15 cellular contexts compared by ENCODE assay signal in genomic region chr6:154245542-154245941, GRCh38.
A peak's percentile ranks its signal among the peaks of the same experiment; 100 is the strongest.
DNase-seq lines count a peak whose midpoint lies in the region; ATAC-seq and TF ChIP-seq lines count a peak whose summit lies in the region.
"Had no signal": no experiment of that assay in that cellular context is flagged by ENCODE, and none has a peak within 500 bp of the region (broad histone marks: within the 10 kb centered on the region; RNA-seq: fewer than 3 reads in every experiment).

No MANE protein-coding gene starts in this region.

- H3K4me1 ChIP-seq in GM23338 (ENCODE audit: insufficient read depth) = peaks cover 36% of the 10 kb centered on the region
- H3K4me1 ChIP-seq in naive thymus-derived CD4-positive, alpha-beta T cell (ENCODE audit: control insufficient read depth in 2 of 2, insufficient read depth in 2 of 2, low read length in 2 of 2) = peaks cover 50 to 54% of the 10 kb centered on the region in 2 donors
- H3K4me1 ChIP-seq: gastrocnemius medialis had no signal

- DNase-seq in CD4-positive, alpha-beta T cell = no peak
- no peak for DNase-seq in GM23338 (ENCODE audit: low spot score)
- DNase-seq in activated naive CD8-positive, alpha-beta T cell treated with anti-CD3 and anti-CD28 coated beads, Interleukin-2, amount 50 U/mL, for 24 hours = no peak
- no peak for DNase-seq in naive thymus-derived CD4-positive, alpha-beta T cell
- no peak for DNase-seq in left lobe of liver (ENCODE audit: low spot score)
- DNase-seq in DMS 273 (lab: John Stamatoyannopoulos, UW; ENCODE audit: unreplicated experiment) = no peak
- DNase-seq: activated CD8-positive, alpha-beta memory T cell treated with anti-CD3 and anti-CD28 coated beads, Interleukin-2, amount 50 U/mL, for 4 hours; gastrocnemius medialis; mesenchymal stem cell; NCI-H226 had no signal

- no peaks in the 10 kb centered on the region for H3K9me3 ChIP-seq in CD4-positive, alpha-beta T cell (ENCODE audit: control insufficient read depth, low read length)
- no peaks in the 10 kb centered on the region for H3K9me3 ChIP-seq in naive thymus-derived CD4-positive, alpha-beta T cell (ENCODE audit: control insufficient read depth in 2 of 3, low read length in 3 of 3)
- H3K9me3 ChIP-seq: gastrocnemius medialis, thoracic aorta had no signal

- H3K4me1 Mint-ChIP-seq in CD4-positive, alpha-beta T cell (ENCODE audit: low read depth) = peaks cover 90% of the 10 kb centered on the region
- H3K4me1 Mint-ChIP-seq in GM23338 = peaks cover 64% of the 10 kb centered on the region
- peaks cover 89% of the 10 kb centered on the region for H3K4me1 Mint-ChIP-seq in activated naive CD8-positive, alpha-beta T cell treated with anti-CD3 and anti-CD28 coated beads, Interleukin-2, amount 50 U/mL, for 24 hours
- peaks cover 58 to 78% (median 74%) of the 10 kb centered on the region in 7 donors for H3K4me1 Mint-ChIP-seq in naive thymus-derived CD4-positive, alpha-beta T cell

- H3K27ac ChIP-seq in CD4-positive, alpha-beta T cell (ENCODE audit: low read depth, low read length) = peak overlapping the region; percentile 75
- no peak overlapping the region for H3K27ac ChIP-seq in GM23338 (ENCODE audit: low read depth)
- H3K27ac ChIP-seq in naive thymus-derived CD4-positive, alpha-beta T cell (ENCODE audit: low read depth, low read length) = peak overlapping the region; percentile 81
- H3K27ac ChIP-seq: gastrocnemius medialis, parathyroid adenoma, thoracic aorta had no signal

- ATAC-seq in CD4-positive, alpha-beta T cell (ENCODE audit: poor library complexity) = peak; percentile 9
- peak; percentile 19; the same call in 1 of the 3 replicates for ATAC-seq in GM23338
- ATAC-seq in activated naive CD8-positive, alpha-beta T cell treated with anti-CD3 and anti-CD28 coated beads, Interleukin-2, amount 50 U/mL, for 24 hours = no peak
- ATAC-seq in naive thymus-derived CD4-positive, alpha-beta T cell = peak; percentile 7
- no peak for ATAC-seq in HG03196 (IDR thresholded peaks at IDR 0.05; ENCODE audit: unreplicated experiment)
- ATAC-seq in left lobe of liver = no peak
- ATAC-seq in GM21619 (IDR thresholded peaks at IDR 0.05; ENCODE audit: unreplicated experiment) = no peak
- ATAC-seq: gastrocnemius medialis had no signal

- no peaks in the 10 kb centered on the region for H3K27me3 Mint-ChIP-seq in CD4-positive, alpha-beta T cell
- H3K27me3 Mint-ChIP-seq in GM23338 (ENCODE audit: insufficient read depth, low read depth, poor library complexity) = no peaks in the 10 kb centered on the region
- H3K27me3 Mint-ChIP-seq in activated naive CD8-positive, alpha-beta T cell treated with anti-CD3 and anti-CD28 coated beads, Interleukin-2, amount 50 U/mL, for 24 hours = no peaks in the 10 kb centered on the region
- H3K27me3 Mint-ChIP-seq in naive thymus-derived CD4-positive, alpha-beta T cell = peaks cover 0 to 6% (median 0%) of the 10 kb centered on the region in 5 donors

- H3K27me3 ChIP-seq in CD4-positive, alpha-beta T cell (ENCODE audit: control insufficient read depth, insufficient read depth, low read length) = no peaks in the 10 kb centered on the region
- no peaks in the 10 kb centered on the region for H3K27me3 ChIP-seq in GM23338 (ENCODE audit: insufficient read depth)
- no peaks in the 10 kb centered on the region for H3K27me3 ChIP-seq in naive thymus-derived CD4-positive, alpha-beta T cell (ENCODE audit: control insufficient read depth in 2 of 2, insufficient read depth in 2 of 2, low read length in 2 of 2)
- H3K27me3 ChIP-seq: gastrocnemius medialis had no signal

- H3K27ac Mint-ChIP-seq in CD4-positive, alpha-beta T cell = peak overlapping the region; percentile 93
- no peak overlapping the region for H3K27ac Mint-ChIP-seq in GM23338
- H3K27ac Mint-ChIP-seq in activated naive CD8-positive, alpha-beta T cell treated with anti-CD3 and anti-CD28 coated beads, Interleukin-2, amount 50 U/mL, for 24 hours = peak overlapping the region; percentile 92
- peak overlapping the region; percentile 90 to 97 (median 96) for H3K27ac Mint-ChIP-seq in naive thymus-derived CD4-positive, alpha-beta T cell
- H3K27ac Mint-ChIP-seq: B cell had no signal

- intact Hi-C loops in CD4-positive, alpha-beta T cell (cut with DNase I, micrococcal nuclease) = loop anchor here in 1 of 2 experiments (2.0 kb wide), 1 partner anchor 15 kb away; no protein-coding TSS in a partner anchor
- intact Hi-C loops in naive thymus-derived CD4-positive, alpha-beta T cell (cut with micrococcal nuclease) = loop anchor here in 1 of 2 donors (5.0 to 10.0 kb wide), 5 partner anchors 487 to 1941 kb away; partner anchors contain the start of genes MTRF1L and SCAF8

- TF ChIP-seq CTCF in CD4-positive, alpha-beta T cell (IDR thresholded peaks at IDR 0.05) = no peak
- TF ChIP-seq CTCF in GM23338 (conservative IDR thresholded peaks at IDR 0.05; ENCODE audit: low read depth in 2 of 2) = no peak

- peaks cover 72% of the 10 kb centered on the region for H3K36me3 Mint-ChIP-seq in CD4-positive, alpha-beta T cell (ENCODE audit: low read depth)
- H3K36me3 Mint-ChIP-seq in GM23338 (ENCODE audit: low read depth) = no peaks in the 10 kb centered on the region
- peaks cover 15% of the 10 kb centered on the region for H3K36me3 Mint-ChIP-seq in activated naive CD8-positive, alpha-beta T cell treated with anti-CD3 and anti-CD28 coated beads, Interleukin-2, amount 50 U/mL, for 24 hours (ENCODE audit: low read depth)
- peaks cover 28 to 58% (median 46%) of the 10 kb centered on the region in 5 donors for H3K36me3 Mint-ChIP-seq in naive thymus-derived CD4-positive, alpha-beta T cell

- H3K36me3 ChIP-seq in GM23338 (ENCODE audit: insufficient read depth) = no peaks in the 10 kb centered on the region
- peaks cover 0 to 7% (median 0%) of the 10 kb centered on the region in 3 experiments for H3K36me3 ChIP-seq in naive thymus-derived CD4-positive, alpha-beta T cell (ENCODE audit: control insufficient read depth in 2 of 3, insufficient read depth in 3 of 3, low read length in 3 of 3)
- H3K36me3 ChIP-seq: gastrocnemius medialis, thoracic aorta had no signal

- no peaks in the 10 kb centered on the region for H4K20me1 ChIP-seq in GM23338 (replicated peaks; ENCODE audit: insufficient read depth)

- H3F3A ChIP-seq in GM23338 (replicated peaks; ENCODE audit: low read depth) = no peaks in the 10 kb centered on the region

- H3K4me3 Mint-ChIP-seq in CD4-positive, alpha-beta T cell = peak overlapping the region; percentile 95
- H3K4me3 Mint-ChIP-seq in GM23338 = no peak overlapping the region
- H3K4me3 Mint-ChIP-seq in activated naive CD8-positive, alpha-beta T cell treated with anti-CD3 and anti-CD28 coated beads, Interleukin-2, amount 50 U/mL, for 24 hours = peak overlapping the region; percentile 90
- peak overlapping the region; percentile 84 to 100 (median 96) for H3K4me3 Mint-ChIP-seq in naive thymus-derived CD4-positive, alpha-beta T cell
- H3K4me3 Mint-ChIP-seq: B cell had no signal

- H3K9me2 ChIP-seq in GM23338 (ENCODE audit: insufficient read depth) = no peaks in the 10 kb centered on the region

- POLR2A ChIA-PET in CD4-positive, alpha-beta T cell (lab: Charles Lee) = interaction anchor here (0.6 to 3.1 kb wide), 8 partner anchors 9 to 89 kb away, joined by 3 to 15 read pairs (median 6); no protein-coding TSS in a partner anchor
- POLR2A ChIA-PET in naive thymus-derived CD4-positive, alpha-beta T cell (lab: Charles Lee) = interaction anchor here (0.7 to 5.8 kb wide), 9 partner anchors 10 to 728 kb away, joined by 3 to 49 read pairs (median 7); no protein-coding TSS in a partner anchor

- H3K9me3 Mint-ChIP-seq in CD4-positive, alpha-beta T cell = no peaks in the 10 kb centered on the region
- no peaks in the 10 kb centered on the region for H3K9me3 Mint-ChIP-seq in GM23338
- peaks cover 9% of the 10 kb centered on the region for H3K9me3 Mint-ChIP-seq in activated naive CD8-positive, alpha-beta T cell treated with anti-CD3 and anti-CD28 coated beads, Interleukin-2, amount 50 U/mL, for 24 hours
- H3K9me3 Mint-ChIP-seq in naive thymus-derived CD4-positive, alpha-beta T cell = peaks cover 0 to 7% (median 0%) of the 10 kb centered on the region in 11 donors

- H3K4me2 ChIP-seq in GM23338 = 0 out of 2 replicates have a peak overlapping the region, but pooled peaks have one; percentile 67

- H3K4me3 ChIP-seq in GM23338 = no peak overlapping the region
- peak overlapping the region; percentile 62 for H3K4me3 ChIP-seq in naive thymus-derived CD4-positive, alpha-beta T cell (ENCODE audit: low read length)
- H3K4me3 ChIP-seq: gastrocnemius medialis had no signal

- CTCF ChIA-PET in CD4-positive, alpha-beta T cell (lab: Charles Lee) = interaction anchor here (2.3 kb wide), 1 partner anchor 88 kb away, joined by 6 read pairs; no protein-coding TSS in a partner anchor
- CTCF ChIA-PET in naive thymus-derived CD4-positive, alpha-beta T cell (lab: Charles Lee) = interaction anchor here (1.7 to 5.2 kb wide), 3 partner anchors 25 to 91 kb away, joined by 4 to 39 read pairs (median 10); no protein-coding TSS in a partner anchor

- H3K79me2 ChIP-seq in GM23338 (replicated peaks; ENCODE audit: insufficient read depth) = no peaks in the 10 kb centered on the region
- H3K79me2 ChIP-seq: parathyroid adenoma had no signal

- H2AFZ ChIP-seq in GM23338 = peak overlapping the region; percentile 70; the same call in 1 of the 2 replicates
- H2AFZ ChIP-seq: parathyroid adenoma had no signal

TF ChIP-seq in GM23338, 12 proteins besides CTCF, POLR2A, EP300 and RAD21 (continues in another document):
- TF ChIP-seq CREB1 (CRISPR knock-in tag; IDR thresholded peaks at IDR 0.05; ENCODE audit: low read depth) (no peak), ETS1 (IDR thresholded peaks at IDR 0.05) (no peak), EZH2 (IDR thresholded peaks at IDR 0.05; ENCODE audit: low read depth, unreplicated experiment) (no peak), POLR2AphosphoS5 (IDR thresholded peaks at IDR 0.05; ENCODE audit: low read depth) (no peak)

Comparison
In these comparisons a context has a peak if more than half of its experiments do, and no peak if none do; other contexts are left out.
1. ATAC-seq: peak in CD4-positive, alpha-beta T cell (single experiment), GM23338 (single experiment) and naive thymus-derived CD4-positive, alpha-beta T cell (single experiment); none in activated naive CD8-positive, alpha-beta T cell treated with anti-CD3 and anti-CD28 coated beads, Interleukin-2, amount 50 U/mL, for 24 hours (single experiment), HG03196 (single experiment), left lobe of liver (single experiment) and GM21619 (single experiment).